In genomic region chr13:52455677-52456041, GRCh38 we compare ENCODE assay signal across 8 cellular contexts. TPM values are rescaled to one million over a fixed set of nuclear protein-coding genes. Genes with fewer than 3 reads are reported as not detected.
DNase-seq lines count a peak whose midpoint lies in the region; ATAC-seq and TF ChIP-seq lines count a peak whose summit lies in the region.

No MANE protein-coding gene starts in this region.

- H3K4me1 ChIP-seq in DND-41 (ENCODE audit: insufficient read depth, low read length), result peaks cover 67% of the 10 kb centered on the region
- peaks cover 14% of the 10 kb centered on the region for H3K4me1 ChIP-seq in cardiac muscle cell (ENCODE audit: low read depth)
- peaks cover 3% of the 10 kb centered on the region in 2 experiments for H3K4me1 ChIP-seq in trophoblast cell (ENCODE audit: control insufficient read depth in 1 of 2, insufficient read depth in 2 of 2, low read length in 2 of 2)
- peaks cover 0 to 22% (median 2%) of the 10 kb centered on the region in 4 donors for H3K4me1 ChIP-seq in tibial nerve

- peaks cover 19% of the 10 kb centered on the region for H3K36me3 Mint-ChIP-seq in activated naive CD8-positive, alpha-beta T cell treated with anti-CD3 and anti-CD28 coated beads, Interleukin-2, amount 10 ng/mL, durations not matched to agents 7 days and 5 days

- H4K12ac ChIP-seq in trophoblast cell (ENCODE audit: low read depth, low read length), result peak overlapping the region; percentile 91

- no CpG with 5 or more reads among the region's 37 CpGs for WGBS in trophoblast cell (ENCODE audit: extremely low coverage, insufficient coverage, insufficient read length)
- 1% methylated on average over 32 to 33 of the region's 37 CpGs for WGBS in tibial nerve, 2 donors

- H2BK120ac ChIP-seq in trophoblast cell (ENCODE audit: insufficient read depth, low read length, poor library complexity), result peak overlapping the region; percentile 74

- H3K79me2 ChIP-seq in DND-41 (ENCODE audit: insufficient read depth, low read length) (peaks cover 61% of the 10 kb centered on the region), trophoblast cell (ENCODE audit: control insufficient read depth, insufficient read depth, low read length, poor library complexity) (peaks cover 5% of the 10 kb centered on the region)

- H3K14ac ChIP-seq in trophoblast cell (ENCODE audit: low read length), result peak overlapping the region; percentile 67

- H3K4me3 ChIP-seq in DND-41 (ENCODE audit: low read depth in 1 of 2, low read length in 2 of 2) (peak overlapping the region; percentile 77 to 90), cardiac muscle cell (peak overlapping the region; percentile 75), trophoblast cell (ENCODE audit: low read depth, low read length) (peak overlapping the region; percentile 92), tibial nerve (peak overlapping the region; percentile 52 to 81 (median 65))

- TF ChIP-seq POLR2A in tibial nerve (IDR thresholded peaks at IDR 0.05), result no peak

- peak overlapping the region; percentile 71 for H2BK5ac ChIP-seq in trophoblast cell (ENCODE audit: low read depth, low read length, poor library complexity)

- no peaks in the 10 kb centered on the region for H3K27me3 Mint-ChIP-seq in activated naive CD8-positive, alpha-beta T cell treated with anti-CD3 and anti-CD28 coated beads, Interleukin-2, amount 10 ng/mL, durations not matched to agents 7 days and 5 days

- no peaks in the 10 kb centered on the region for H3K27me3 ChIP-seq in DND-41 (ENCODE audit: insufficient read depth, low read length, poor library complexity)
- H3K27me3 ChIP-seq in cardiac muscle cell, result no peaks in the 10 kb centered on the region
- H3K27me3 ChIP-seq in trophoblast cell (ENCODE audit: insufficient read depth, low read length), result no peaks in the 10 kb centered on the region
- no peaks in the 10 kb centered on the region for H3K27me3 ChIP-seq in tibial nerve

- H3K36me3 ChIP-seq in DND-41 (ENCODE audit: insufficient read depth, low read length) (peaks cover 39% of the 10 kb centered on the region), cardiac muscle cell (peaks cover 4% of the 10 kb centered on the region), trophoblast cell (ENCODE audit: control insufficient read depth in 1 of 2, insufficient read depth in 2 of 2, low read length in 2 of 2) (peaks cover 10 to 11% of the 10 kb centered on the region in 2 experiments), tibial nerve (peaks cover 0 to 20% (median 0%) of the 10 kb centered on the region in 3 donors)

- H2AFZ ChIP-seq in DND-41 (ENCODE audit: low read depth, low read length), result peak overlapping the region; percentile 89
- H2AFZ ChIP-seq in trophoblast cell (ENCODE audit: insufficient read depth, low read length, poor library complexity), result peak overlapping the region; percentile 92

- peak overlapping the region; percentile 97 for H3K27ac ChIP-seq in DND-41 (ENCODE audit: low read length)
- H3K27ac ChIP-seq in cardiac muscle cell, result peak overlapping the region; percentile 92
- peak overlapping the region; percentile 62 for H3K27ac ChIP-seq in trophoblast cell (ENCODE audit: low read depth, low read length)
- H3K27ac ChIP-seq in tibial nerve, result peak overlapping the region; percentile 71 to 90 (median 90)

- peak overlapping the region; percentile 87 for H3K4me2 ChIP-seq in DND-41 (ENCODE audit: insufficient read depth, low read length)
- H3K4me2 ChIP-seq in trophoblast cell (ENCODE audit: low read length), result peak overlapping the region; percentile 52

- POLR2A ChIA-PET in activated naive CD8-positive, alpha-beta T cell treated with anti-CD3 and anti-CD28 coated beads, Interleukin-2, amount 10 ng/mL, durations not matched to agents 7 days and 5 days (lab: Charles Lee), result interaction anchor here (1.2 kb wide), 1 partner anchor 197 kb away, joined by 5 read pairs; the partner anchor contains the start of gene SUGT1

- no peak for TF ChIP-seq EP300 in tibial nerve (IDR thresholded peaks at IDR 0.05)

- no peak overlapping the region for H2BK12ac ChIP-seq in trophoblast cell (ENCODE audit: low read length)

- peak overlapping the region; percentile 91 for H3K4me3 Mint-ChIP-seq in activated naive CD8-positive, alpha-beta T cell treated with anti-CD3 and anti-CD28 coated beads, Interleukin-2, amount 10 ng/mL, durations not matched to agents 7 days and 5 days

- H3K79me1 ChIP-seq in trophoblast cell (ENCODE audit: low read length), result peaks cover 6% of the 10 kb centered on the region

- peak overlapping the region; percentile 88 for H4K8ac ChIP-seq in trophoblast cell (ENCODE audit: low read depth, low read length)

- H3K4ac ChIP-seq in trophoblast cell (ENCODE audit: low read depth, low read length), result peak overlapping the region; percentile 65

- no peaks in the 10 kb centered on the region for H3K9me3 ChIP-seq in DND-41 (ENCODE audit: insufficient read depth, low read length, severe bottlenecking)
- no peaks in the 10 kb centered on the region for H3K9me3 ChIP-seq in cardiac muscle cell (ENCODE audit: low read depth)
- no peaks in the 10 kb centered on the region for H3K9me3 ChIP-seq in trophoblast cell (ENCODE audit: insufficient read depth, low read depth, low read length)
- H3K9me3 ChIP-seq in tibial nerve, result no peaks in the 10 kb centered on the region

- H3K27ac Mint-ChIP-seq in activated naive CD8-positive, alpha-beta T cell treated with anti-CD3 and anti-CD28 coated beads, Interleukin-2, amount 10 ng/mL, durations not matched to agents 7 days and 5 days, result peak overlapping the region; percentile 88

- H2AK5ac ChIP-seq in trophoblast cell (ENCODE audit: low read length), result no peak overlapping the region

- no peaks in the 10 kb centered on the region for H3K9me3 Mint-ChIP-seq in activated naive CD8-positive, alpha-beta T cell treated with anti-CD3 and anti-CD28 coated beads, Interleukin-2, amount 10 ng/mL, durations not matched to agents 7 days and 5 days

- no peak overlapping the region for H3K23ac ChIP-seq in trophoblast cell (ENCODE audit: low read length)

- H4K20me1 ChIP-seq in DND-41 (ENCODE audit: insufficient read depth, low read length), result peaks cover 29% of the 10 kb centered on the region

- peaks cover 43% of the 10 kb centered on the region for H3K4me1 Mint-ChIP-seq in activated naive CD8-positive, alpha-beta T cell treated with anti-CD3 and anti-CD28 coated beads, Interleukin-2, amount 10 ng/mL, durations not matched to agents 7 days and 5 days

- DNase-seq in DND-41 (peak; percentile 85), H4 (ENCODE audit: low spot score) (peak; percentile 34), M059J (ENCODE audit: low read depth) (peak; percentile 57), SKM-1 (lab: John Stamatoyannopoulos, UW; ENCODE audit: unreplicated experiment) (peak; percentile 80), cardiac muscle cell (ENCODE audit: low read depth in 1 of 2, low spot score in 1 of 2) (peak; percentile 71 to 92), trophoblast cell (peak; percentile 68 to 80), tibial nerve (ENCODE audit: low spot score in 2 of 2) (peak in 1 of 2 donors; percentile 15)
- DNase-seq in activated naive CD8-positive, alpha-beta T cell treated with anti-CD3 and anti-CD28 coated beads, Interleukin-2, amount 10 ng/mL, durations not matched to agents 7 days and 5 days, result peak; percentile 82

- H3K9ac ChIP-seq in DND-41 (ENCODE audit: low read depth, low read length) (peak overlapping the region; percentile 93), trophoblast cell (ENCODE audit: low read length) (peak overlapping the region; percentile 70)

- ATAC-seq in DND-41 (ENCODE audit: insufficient read depth, low read depth), result peak; percentile 63
- peak; percentile 46 for ATAC-seq in activated naive CD8-positive, alpha-beta T cell treated with anti-CD3 and anti-CD28 coated beads, Interleukin-2, amount 10 ng/mL, durations not matched to agents 7 days and 5 days (ENCODE audit: low read depth)

- TF ChIP-seq CTCF in DND-41 (IDR thresholded peaks at IDR 0.05; ENCODE audit: borderline replicate concordance, extremely low read depth, low read length, poor library complexity, severe bottlenecking), result no peak
- TF ChIP-seq CTCF in cardiac muscle cell (IDR thresholded peaks at IDR 0.05; ENCODE audit: low read depth, low read length), result no peak
- no peak for TF ChIP-seq CTCF in tibial nerve (IDR thresholded peaks at IDR 0.05)

- peak overlapping the region; percentile 88 for H3K18ac ChIP-seq in trophoblast cell (ENCODE audit: low read length)

- peak overlapping the region; percentile 84 for H4K91ac ChIP-seq in trophoblast cell (ENCODE audit: low read depth, low read length)

RNA-seq across cellular contexts. Expression of gene CKAP2, which starts 0.4 kb away (rescaled TPM):
- 27.1 and 32.0 TPM in 2 replicates for total RNA-seq in H4 (2014; rRNA removed; shearing (Covaris generic))
- 52.2 and 72.0 TPM in 2 replicates for total RNA-seq in M059J (2014; rRNA removed; shearing (Covaris generic))
- 10 to 100 TPM; 59.2 to 61.7 TPM for total RNA-seq in activated naive CD8-positive, alpha-beta T cell treated with anti-CD3 and anti-CD28 coated beads, Interleukin-2, amount 10 ng/mL, durations not matched to agents 7 days and 5 days
- 9.9 and 47.2 TPM in 2 replicates for total RNA-seq in cardiac muscle cell
- polyA plus RNA-seq in cardiac muscle cell, result 24.9 and 82.6 TPM in 2 replicates
- 48.1 and 54.9 TPM in 2 replicates for polyA plus RNA-seq in trophoblast cell (2013)
- total RNA-seq in tibial nerve, result 10 to 100 TPM in 1 of 4 donors, 1 to 10 TPM in 3; 6.6 to 12.3 (median 7.4) TPM

RNA-seq across cellular contexts. Expression of gene VPS36, which starts 5.2 kb away (rescaled TPM):
- 17.9 and 26.7 TPM in 2 replicates for total RNA-seq in H4 (2014; rRNA removed; shearing (Covaris generic))
- total RNA-seq in M059J (2014; rRNA removed; shearing (Covaris generic)), result 11.8 and 21.3 TPM in 2 replicates
- total RNA-seq in activated naive CD8-positive, alpha-beta T cell treated with anti-CD3 and anti-CD28 coated beads, Interleukin-2, amount 10 ng/mL, durations not matched to agents 7 days and 5 days, result 10 to 100 TPM; 41.7 to 45.8 TPM
- total RNA-seq in cardiac muscle cell (23.8 and 31.7 TPM in 2 replicates), tibial nerve (10 to 100 TPM; 42.6 to 57.6 (median 48.8) TPM)
- polyA plus RNA-seq in cardiac muscle cell, result 24.6 and 30.8 TPM in 2 replicates
- 15.5 and 15.6 TPM in 2 replicates for polyA plus RNA-seq in trophoblast cell (2013)

RNA-seq across cellular contexts. Expression of gene THSD1, which starts 49.7 kb away (rescaled TPM):
- 1.5 and 1.6 TPM in 2 replicates for total RNA-seq in H4 (2014; rRNA removed; shearing (Covaris generic))
- 2.8 and 3.4 TPM in 2 replicates for total RNA-seq in M059J (2014; rRNA removed; shearing (Covaris generic))
- under 1 TPM; 0.47 to 0.54 TPM for total RNA-seq in activated naive CD8-positive, alpha-beta T cell treated with anti-CD3 and anti-CD28 coated beads, Interleukin-2, amount 10 ng/mL, durations not matched to agents 7 days and 5 days
- 0.66 and 0.85 TPM in 2 replicates for total RNA-seq in cardiac muscle cell
- polyA plus RNA-seq in cardiac muscle cell, result not detected in 2 replicates
- 0.16 and 0.21 TPM in 2 replicates for polyA plus RNA-seq in trophoblast cell (2013)
- 10 to 100 TPM in 1 of 4 donors, 1 to 10 TPM in 3; 6.1 to 10.5 (median 7.8) TPM for total RNA-seq in tibial nerve
